18 cellular contexts compared by ENCODE assay signal in genomic region chr9:23842531-23843129, GRCh38. TPM values are rescaled to one million over a fixed set of nuclear protein-coding genes. Genes with fewer than 3 reads are reported as not detected.
A peak's percentile ranks its signal among the peaks of the same experiment; 100 is the strongest.
DNase-seq lines count a peak whose midpoint lies in the region; ATAC-seq and TF ChIP-seq lines count a peak whose summit lies in the region.
"Had no signal": no experiment of that assay in that cellular context is flagged by ENCODE, and none has a peak within 500 bp of the region (broad histone marks: within the 10 kb centered on the region; RNA-seq: fewer than 3 reads in every experiment).

No MANE protein-coding gene starts in this region.

- H3K4me3 ChIP-seq in GM23338: no peak overlapping the region
- H3K4me3 ChIP-seq in effector memory CD4-positive, alpha-beta T cell (ENCODE audit: insufficient read depth, low read depth, low read length, poor library complexity, severe bottlenecking): no peak overlapping the region
- H3K4me3 ChIP-seq: breast epithelium, vagina had no signal

- H3F3A ChIP-seq in GM23338 (replicated peaks; ENCODE audit: low read depth): no peaks in the 10 kb centered on the region

- H3K4me1 ChIP-seq in GM23338 (ENCODE audit: insufficient read depth): peaks cover 37% of the 10 kb centered on the region
- H3K4me1 ChIP-seq in effector memory CD4-positive, alpha-beta T cell (ENCODE audit: control insufficient read depth, insufficient read depth, low read length, poor library complexity, severe bottlenecking): no peaks in the 10 kb centered on the region
- H3K4me1 ChIP-seq: breast epithelium, Caco-2, vagina had no signal

- H3K9me3 Mint-ChIP-seq in GM23338 (no peaks in the 10 kb centered on the region), nephron progenitor cell (no peaks in the 10 kb centered on the region)
- H3K9me3 Mint-ChIP-seq: HFFc6; T-helper 2 cell treated with Interferon-gamma antibody and Interleukin-4, amounts not matched to agents 5 μg/mL and 100 μg/mL, for 36 hours had no signal

- no peak overlapping the region for H3K27ac Mint-ChIP-seq in GM23338
- H3K27ac Mint-ChIP-seq in nephron progenitor cell: no peak overlapping the region
- H3K27ac Mint-ChIP-seq: activated naive CD8-positive, alpha-beta T cell treated with anti-CD3 and anti-CD28 coated beads, Interleukin-2, amount 50 U/mL, for 24 hours; HFFc6; T-helper 2 cell treated with Interferon-gamma antibody and Interleukin-4, amounts not matched to agents 5 μg/mL and 100 μg/mL, for 36 hours had no signal

- H3K36me3 Mint-ChIP-seq in GM23338 (ENCODE audit: low read depth): no peaks in the 10 kb centered on the region
- H3K36me3 Mint-ChIP-seq in nephron progenitor cell (ENCODE audit: low read depth): no peaks in the 10 kb centered on the region

- no peaks in the 10 kb centered on the region for H3K9me2 ChIP-seq in GM23338 (ENCODE audit: insufficient read depth)

- no peaks in the 10 kb centered on the region for H3K27me3 Mint-ChIP-seq in GM23338 (ENCODE audit: insufficient read depth, low read depth, poor library complexity)
- H3K27me3 Mint-ChIP-seq in nephron progenitor cell (ENCODE audit: low read depth, poor library complexity): peaks cover 4% of the 10 kb centered on the region
- H3K27me3 Mint-ChIP-seq: activated naive CD8-positive, alpha-beta T cell treated with anti-CD3 and anti-CD28 coated beads, Interleukin-2, amount 50 U/mL, for 24 hours had no signal

- TF ChIP-seq CTCF in GM23338 (conservative IDR thresholded peaks at IDR 0.05; ENCODE audit: low read depth in 2 of 2): peak; percentile 41 to 59
- peak; percentile 82 for TF ChIP-seq CTCF in VCaP (conservative IDR thresholded peaks at IDR 0.05)
- peak; percentile 15 for TF ChIP-seq CTCF in nephron progenitor cell (IDR thresholded peaks at IDR 0.05)

- ATAC-seq in GM23338: peak; percentile 80
- ATAC-seq: activated CD4-positive, CD25-positive, alpha-beta regulatory T cell treated with anti-CD3 and anti-CD28 coated beads, Interleukin-2, amount 50 U/mL, for 24 hours; activated naive CD8-positive, alpha-beta T cell treated with anti-CD3 and anti-CD28 coated beads, Interleukin-2, amount 50 U/mL, for 24 hours had no signal

- H3K79me2 ChIP-seq in GM23338 (replicated peaks; ENCODE audit: insufficient read depth): no peaks in the 10 kb centered on the region

- H4K20me1 ChIP-seq in GM23338 (replicated peaks; ENCODE audit: insufficient read depth): no peaks in the 10 kb centered on the region

- peak; percentile 55 for DNase-seq in GM23338 (ENCODE audit: low spot score)
- peak; percentile 13 for DNase-seq in NAMALWA (ENCODE audit: low spot score)
- DNase-seq in nephron progenitor cell: no peak
- no peak for DNase-seq in effector memory CD4-positive, alpha-beta T cell
- no peak for DNase-seq in posterior cingulate gyrus
- no peak for DNase-seq in substantia nigra (lab: John Stamatoyannopoulos, UW)
- DNase-seq: activated naive CD8-positive, alpha-beta T cell treated with anti-CD3 and anti-CD28 coated beads, Interleukin-2, amount 50 U/mL, for 24 hours; Caco-2; HFFc6; NCI-H1417 treated with DMSO at 0.1 percent for 48 hours; NCI-H2227 treated with DMSO at 0.1 percent for 48 hours; small intestine; stimulated activated CD4-positive, alpha-beta T cell treated with anti-CD3 and anti-CD28 coated beads, Interleukin-4, amount 100 ng/mL, for 4 hours had no signal

- H3K4me3 Mint-ChIP-seq in GM23338 (no peak overlapping the region), nephron progenitor cell (no peak overlapping the region)
- H3K4me3 Mint-ChIP-seq: activated naive CD8-positive, alpha-beta T cell treated with anti-CD3 and anti-CD28 coated beads, Interleukin-2, amount 50 U/mL, for 24 hours; HFFc6; T-helper 2 cell treated with Interferon-gamma antibody and Interleukin-4, amounts not matched to agents 5 μg/mL and 100 μg/mL, for 36 hours had no signal

- H3K36me3 ChIP-seq in GM23338 (ENCODE audit: insufficient read depth): no peaks in the 10 kb centered on the region
- H3K36me3 ChIP-seq in effector memory CD4-positive, alpha-beta T cell (ENCODE audit: control insufficient read depth, insufficient read depth, low read length): no peaks in the 10 kb centered on the region
- H3K36me3 ChIP-seq: breast epithelium, vagina had no signal

- no peak overlapping the region for H3K4me2 ChIP-seq in GM23338

- intact Hi-C loops in posterior cingulate gyrus (cut with DNase I): no loop called here

- H3K27me3 ChIP-seq in GM23338 (ENCODE audit: insufficient read depth): no peaks in the 10 kb centered on the region
- H3K27me3 ChIP-seq in effector memory CD4-positive, alpha-beta T cell (replicated peaks; ENCODE audit: control insufficient read depth, insufficient read depth, low read length, poor library complexity, severe bottlenecking): no peaks in the 10 kb centered on the region
- H3K27me3 ChIP-seq: breast epithelium, vagina had no signal

- H3K4me1 Mint-ChIP-seq in GM23338: peaks cover 29% of the 10 kb centered on the region
- H3K4me1 Mint-ChIP-seq in nephron progenitor cell: no peaks in the 10 kb centered on the region
- H3K4me1 Mint-ChIP-seq: activated naive CD8-positive, alpha-beta T cell treated with anti-CD3 and anti-CD28 coated beads, Interleukin-2, amount 50 U/mL, for 24 hours had no signal

- H2AFZ ChIP-seq in GM23338: no peak overlapping the region

- H3K27ac ChIP-seq in GM23338 (ENCODE audit: low read depth): no peak overlapping the region
- H3K27ac ChIP-seq in VCaP: no peak overlapping the region
- H3K27ac ChIP-seq in effector memory CD4-positive, alpha-beta T cell (ENCODE audit: insufficient read depth, low read length, poor library complexity, severe bottlenecking): no peak overlapping the region
- no peak overlapping the region for H3K27ac ChIP-seq in substantia nigra (ENCODE audit: low read depth, low read length, poor library complexity, severe bottlenecking)
- H3K27ac ChIP-seq: breast epithelium, vagina had no signal

- no peaks in the 10 kb centered on the region for H3K9me3 ChIP-seq in effector memory CD4-positive, alpha-beta T cell (ENCODE audit: control insufficient read depth, low read length)
- H3K9me3 ChIP-seq: breast epithelium, Caco-2, vagina had no signal

TF ChIP-seq in GM23338, 12 proteins besides CTCF, POLR2A, EP300 and RAD21 (continues in another document):
- no peak for TF ChIP-seq NANOG (IDR thresholded peaks at IDR 0.05; ENCODE audit: borderline replicate concordance)
- TF ChIP-seq ZNF462 (CRISPR knock-in tag; IDR thresholded peaks at IDR 0.05): no peak

RNA-seq across cellular contexts. Expression of gene ELAVL2, which starts 16.6 kb away (rescaled TPM):
- total RNA-seq in GM23338 (2014; rRNA removed; shearing (Covaris generic)): 39.0 and 42.4 TPM in 2 replicates
- polyA plus RNA-seq in GM23338 (2016; fragmentation: Nextera tagmentation; extraction: Ambion mirVana): 15.3 and 18.6 TPM in 2 replicates
- total RNA-seq: HFFc6 had no signal

Comparison
In these comparisons a context has a peak if more than half of its experiments do, and no peak if none do; other contexts are left out.
1. DNase-seq: peak in GM23338 (single experiment) and NAMALWA (single experiment); none in nephron progenitor cell (single experiment), effector memory CD4-positive, alpha-beta T cell (0 of 3), posterior cingulate gyrus (0 of 10) and substantia nigra (0 of 49).
2. CTCF ChIP-seq: peak in every context shown above with its lines; median percentile 82 in VCaP; 50 in GM23338; 15 in nephron progenitor cell.